Comparison of ENCODE assay signal across 20 cellular contexts in genomic region chr10:16384064-16384463, GRCh38. TPM values are rescaled to one million over a fixed set of nuclear protein-coding genes. Genes with fewer than 3 reads are reported as not detected.
A peak's percentile ranks its signal among the peaks of the same experiment; 100 is the strongest.
DNase-seq lines count a peak whose midpoint lies in the region; TF ChIP-seq lines count a peak whose summit lies in the region.
"Had no signal": no experiment of that assay in that cellular context is flagged by ENCODE, and none has a peak within 500 bp of the region (broad histone marks: within the 10 kb centered on the region; RNA-seq: fewer than 3 reads in every experiment).

No MANE protein-coding gene starts in this region.

- peaks cover 4% of the 10 kb centered on the region; the same call in 1 of the 2 replicates for H3K4me1 ChIP-seq in H9 (ENCODE audit: insufficient read depth, low read length)

- H2BK12ac ChIP-seq in H9 (ENCODE audit: insufficient read length, low read depth, low read length), result no peak overlapping the region

- DNase-seq in Ammon's horn (ENCODE audit: low spot score) (peak; percentile 37), H9 (no peak), NCI-H69 (lab: John Stamatoyannopoulos, UW) (peak; percentile 94), left kidney (ENCODE audit: low read depth, low spot score) (peak; percentile 30), GM10248 (ENCODE audit: extremely low spot score) (no peak), COLO829 (ENCODE audit: low spot score) (no peak), GM03348 (ENCODE audit: low spot score) (no peak), DMS79 (lab: John Stamatoyannopoulos, UW) (no peak)
- DNase-seq: ACHN; activated naive CD4-positive, alpha-beta T cell treated with anti-CD3 and anti-CD28 coated beads, Interleukin-2, amount 10 ng/mL, durations not matched to agents 7 days and 5 days; activated T-cell treated with anti-CD3 and anti-CD28 coated beads, Interleukin-2, amount 50 U/mL, for 72 hours; dermis blood vessel endothelial cell; GF-D8; immature natural killer cell; NCI-H774; stimulated activated CD4-positive, alpha-beta T cell treated with anti-CD3 and anti-CD28 coated beads, Interleukin-4, amount 100 ng/mL, for 1 hour; stimulated activated naive CD4-positive, alpha-beta T cell had no signal

- no peak overlapping the region for H4K5ac ChIP-seq in H9 (ENCODE audit: insufficient read length, low read depth, low read length)

- peaks cover 0 to 6% (median 4%) of the 10 kb centered on the region in 3 experiments; a peak in 5 of 7 replicates for H3K36me3 Mint-ChIP-seq in H9 (ENCODE audit: insufficient read depth in 1 of 3, low read depth in 3 of 3)
- H3K36me3 Mint-ChIP-seq: activated naive CD4-positive, alpha-beta T cell treated with anti-CD3 and anti-CD28 coated beads, Interleukin-2, amount 10 ng/mL, durations not matched to agents 7 days and 5 days; immature natural killer cell had no signal

- no peak overlapping the region for H3K23ac ChIP-seq in H9 (ENCODE audit: insufficient read length, low read depth, low read length)

- no peak overlapping the region for H3K18ac ChIP-seq in H9 (ENCODE audit: insufficient read length, low read depth, low read length)

- no peak overlapping the region for H2AFZ ChIP-seq in H9 (ENCODE audit: low read length)

- H3K79me2 ChIP-seq in H9 (ENCODE audit: insufficient read depth, low read length), result no peaks in the 10 kb centered on the region

- no peak overlapping the region for H4K8ac ChIP-seq in H9 (replicated peaks; ENCODE audit: insufficient read length, low read depth, low read length)

- no peak overlapping the region for H3K56ac ChIP-seq in H9 (ENCODE audit: insufficient read length, low read depth, low read length)

- H4K20me1 ChIP-seq in H9 (ENCODE audit: control insufficient read depth, insufficient read depth, insufficient read length), result no peaks in the 10 kb centered on the region

- H3T11ph ChIP-seq in H9 (ENCODE audit: low read length), result no peak overlapping the region

- H3K27me3 ChIP-seq in H9 (ENCODE audit: insufficient read depth, low read length), result no peaks in the 10 kb centered on the region
- H3K27me3 ChIP-seq: cardiac muscle cell had no signal

- no peak overlapping the region for H3K27ac ChIP-seq in H9 (ENCODE audit: insufficient read length, low read depth, low read length)
- H3K27ac ChIP-seq: cardiac muscle cell, epithelial cell of prostate, KMS-11 had no signal

- H3K4me1 Mint-ChIP-seq in H9, result peaks cover 33 to 45% of the 10 kb centered on the region in 2 experiments
- H3K4me1 Mint-ChIP-seq: activated naive CD4-positive, alpha-beta T cell treated with anti-CD3 and anti-CD28 coated beads, Interleukin-2, amount 10 ng/mL, durations not matched to agents 7 days and 5 days; immature natural killer cell had no signal

- CTCF ChIA-PET in GM10248 (lab: Yijun Ruan, JAX), result no interaction called here

- H3K4me2 ChIP-seq in H9 (ENCODE audit: insufficient read depth, insufficient read length, low read length), result no peak overlapping the region
- H3K4me2 ChIP-seq: KMS-11 had no signal

- H3K9me3 ChIP-seq in H9 (ENCODE audit: control insufficient read depth, low read depth, low read length), result no peaks in the 10 kb centered on the region

- H3K79me1 ChIP-seq in H9 (ENCODE audit: insufficient read depth, low read depth, low read length, poor library complexity, severe bottlenecking), result no peaks in the 10 kb centered on the region

- no peak overlapping the region for H2BK5ac ChIP-seq in H9 (ENCODE audit: insufficient read length, low read length)

- POLR2A ChIA-PET in GM10248 (lab: Yijun Ruan, JAX), result no interaction called here

- no peaks in the 10 kb centered on the region for H3K9me3 Mint-ChIP-seq in H9
- H3K9me3 Mint-ChIP-seq: activated naive CD4-positive, alpha-beta T cell treated with anti-CD3 and anti-CD28 coated beads, Interleukin-2, amount 10 ng/mL, durations not matched to agents 7 days and 5 days; activated T-cell treated with anti-CD3 and anti-CD28 coated beads, Interleukin-2, amount 50 U/mL, for 72 hours had no signal

- H3K4me3 Mint-ChIP-seq in H9, result no peak overlapping the region
- H3K4me3 Mint-ChIP-seq: activated naive CD4-positive, alpha-beta T cell treated with anti-CD3 and anti-CD28 coated beads, Interleukin-2, amount 10 ng/mL, durations not matched to agents 7 days and 5 days; activated T-cell treated with anti-CD3 and anti-CD28 coated beads, Interleukin-2, amount 50 U/mL, for 72 hours; immature natural killer cell had no signal

- H2AK5ac ChIP-seq in H9 (ENCODE audit: insufficient read length, low read length), result no peak overlapping the region

- no peak overlapping the region for H4K91ac ChIP-seq in H9 (ENCODE audit: insufficient read length, low read depth, low read length)

- H2BK15ac ChIP-seq in H9 (ENCODE audit: low read depth, low read length), result no peak overlapping the region

- H2BK120ac ChIP-seq in H9 (ENCODE audit: low read depth, low read length, poor library complexity, severe bottlenecking), result no peak overlapping the region

- no peaks in the 10 kb centered on the region for H3K23me2 ChIP-seq in H9 (ENCODE audit: insufficient read length, low read depth, low read length, poor library complexity, severe bottlenecking)

- H3K9ac ChIP-seq in H9 (ENCODE audit: extremely low read depth, insufficient read length, low read length), result no peak overlapping the region
- H3K9ac ChIP-seq: KMS-11 had no signal

- H3K4ac ChIP-seq in H9 (ENCODE audit: low read depth, low read length), result no peak overlapping the region

- H3K27me3 Mint-ChIP-seq in H9 (ENCODE audit: low read depth), result no peaks in the 10 kb centered on the region
- H3K27me3 Mint-ChIP-seq: activated naive CD4-positive, alpha-beta T cell treated with anti-CD3 and anti-CD28 coated beads, Interleukin-2, amount 10 ng/mL, durations not matched to agents 7 days and 5 days had no signal

- no peak for TF ChIP-seq CTCF in H9 (conservative IDR thresholded peaks at IDR 0.05)
- TF ChIP-seq CTCF in GM10248 (IDR thresholded peaks at IDR 0.05; ENCODE audit: control extremely low read depth, extremely low read depth, low read depth, missing control alignments), result no peak

- H3K27ac Mint-ChIP-seq in H9, result peak overlapping the region; percentile 24 to 80 (median 44); a peak in 3 of 7 replicates
- H3K27ac Mint-ChIP-seq: activated naive CD4-positive, alpha-beta T cell treated with anti-CD3 and anti-CD28 coated beads, Interleukin-2, amount 10 ng/mL, durations not matched to agents 7 days and 5 days; activated T-cell treated with anti-CD3 and anti-CD28 coated beads, Interleukin-2, amount 50 U/mL, for 72 hours; immature natural killer cell had no signal

- WGBS in H9 (ENCODE audit: extremely low coverage, insufficient read length, low lambda C conversion rate), result no CpG with 5 or more reads among the region's 13 CpGs

- H2BK20ac ChIP-seq in H9 (ENCODE audit: low read depth, low read length, poor library complexity, severe bottlenecking), result no peak overlapping the region

- no peak overlapping the region for H3K14ac ChIP-seq in H9 (ENCODE audit: insufficient read depth, low read length)

RNA-seq across cellular contexts. Expression of gene PTER, which starts 52.7 kb away (rescaled TPM):
- 8.8 and 10.1 TPM in 2 replicates for total RNA-seq in H9 (2021)

Comparison
In these comparisons a context has a peak if more than half of its experiments do, and no peak if none do; other contexts are left out.
1. DNase-seq: peak in Ammon's horn (single experiment), NCI-H69 (single experiment) and left kidney (single experiment); none in H9 (single experiment), GM10248 (single experiment), COLO829 (single experiment), GM03348 (single experiment) and DMS79 (single experiment).